ENCODE assay signal across 21 cellular contexts in the genomic region with DNA sequence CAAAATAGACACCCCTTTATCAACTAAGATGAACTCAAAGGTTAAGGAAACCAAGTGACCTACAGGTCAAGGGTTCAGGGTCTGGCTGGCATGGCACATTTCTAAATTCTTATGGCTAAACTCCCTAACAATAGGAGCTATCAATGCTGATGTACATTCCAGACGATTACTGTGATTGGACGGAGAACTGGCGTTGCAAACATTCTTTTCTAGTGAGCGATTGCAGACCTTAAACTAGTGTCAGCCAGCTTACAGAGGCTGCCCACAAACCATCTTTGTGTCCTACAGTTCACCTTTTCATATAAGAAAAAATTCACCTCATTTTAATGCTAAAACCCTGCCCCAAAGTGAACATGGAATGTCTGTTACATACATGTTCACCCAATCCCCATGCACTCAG.
"Had no signal": no experiment of that assay in that cellular context is flagged by ENCODE, and none has a peak within 500 bp of the region (broad histone marks: within the 10 kb centered on the region; RNA-seq: fewer than 3 reads in every experiment).

No MANE protein-coding gene starts in this region.

- H3K36me3 ChIP-seq: ascending aorta, breast epithelium, esophagus muscularis mucosa, left lung, right lobe of liver, tibial artery, WERI-Rb-1 had no signal

- H3K36me3 Mint-ChIP-seq: activated naive CD4-positive, alpha-beta T cell treated with anti-CD3 and anti-CD28 coated beads, Interleukin-2, amount 50 U/mL, for 72 hours; naive B cell had no signal

- H3K27ac Mint-ChIP-seq: activated naive CD4-positive, alpha-beta T cell treated with anti-CD3 and anti-CD28 coated beads, Interleukin-2, amount 50 U/mL, for 72 hours; activated T-cell treated with anti-CD3 and anti-CD28 coated beads, Interleukin-2, amount 50 U/mL, for 24 hours; activated T-helper 17 cell treated with anti-CD3 and anti-CD28 coated beads, Interleukin-2, amount 50 U/mL, for 72 hours; naive B cell; stimulated activated naive CD8-positive, alpha-beta T cell treated with anti-CD3 and anti-CD28 coated beads, Interleukin-15, Interleukin-2, amounts not matched to agents 100 ng/mL and 50 ng/mL, for 24 hours had no signal

- DNase-seq: activated CD4-positive, alpha-beta T cell treated with anti-CD3 and anti-CD28 coated beads for 1 hour; activated CD4-positive, alpha-beta T cell treated with anti-CD3 and anti-CD28 coated beads, Interleukin-2, amount 50 U/mL, for 1 hour; activated T-cell treated with anti-CD3 and anti-CD28 coated beads, Interleukin-2, amount 50 U/mL, for 24 hours; foreskin keratinocyte; kidney glomerular epithelial cell; left lung; naive B cell; posterior cingulate gyrus; right lobe of liver; stimulated activated CD4-positive, alpha-beta T cell treated with anti-CD3 and anti-CD28 coated beads, Interleukin-1b, Interleukin-23, amount 100 ng/mL, for 48 hours; tibial artery; WERI-Rb-1 had no signal

- H3K27me3 Mint-ChIP-seq: activated T-cell treated with anti-CD3 and anti-CD28 coated beads, Interleukin-2, amount 50 U/mL, for 24 hours; activated T-helper 17 cell treated with anti-CD3 and anti-CD28 coated beads, Interleukin-2, amount 50 U/mL, for 72 hours; naive B cell; stimulated activated naive CD8-positive, alpha-beta T cell treated with anti-CD3 and anti-CD28 coated beads, Interleukin-15, Interleukin-2, amounts not matched to agents 100 ng/mL and 50 ng/mL, for 24 hours had no signal

- H3K27ac ChIP-seq: ascending aorta, breast epithelium, coronary artery, esophagus muscularis mucosa, foreskin keratinocyte, left lung, right lobe of liver, skin epidermis, tibial artery, WERI-Rb-1 had no signal

- H3K4me3 Mint-ChIP-seq: activated T-cell treated with anti-CD3 and anti-CD28 coated beads, Interleukin-2, amount 50 U/mL, for 24 hours; activated T-helper 17 cell treated with anti-CD3 and anti-CD28 coated beads, Interleukin-2, amount 50 U/mL, for 72 hours; naive B cell; stimulated activated naive CD8-positive, alpha-beta T cell treated with anti-CD3 and anti-CD28 coated beads, Interleukin-15, Interleukin-2, amounts not matched to agents 100 ng/mL and 50 ng/mL, for 24 hours had no signal

- ATAC-seq: activated naive CD4-positive, alpha-beta T cell treated with anti-CD3 and anti-CD28 coated beads, Interleukin-2, amount 50 U/mL, for 72 hours; activated T-helper 17 cell treated with anti-CD3 and anti-CD28 coated beads, Interleukin-2, amount 50 U/mL, for 72 hours; foreskin keratinocyte; left lung; right lobe of liver had no signal

- H3K4me3 ChIP-seq: ascending aorta, breast epithelium, coronary artery, esophagus muscularis mucosa, left lung, lung, right lobe of liver, skin epidermis, tibial artery had no signal

- H3K9me3 Mint-ChIP-seq: activated T-cell treated with anti-CD3 and anti-CD28 coated beads, Interleukin-2, amount 50 U/mL, for 24 hours had no signal

- H3K9me3 ChIP-seq: ascending aorta, breast epithelium, esophagus muscularis mucosa, left lung, right lobe of liver, tibial artery had no signal

- H3K4me1 Mint-ChIP-seq: activated T-helper 17 cell treated with anti-CD3 and anti-CD28 coated beads, Interleukin-2, amount 50 U/mL, for 72 hours had no signal

- H3K4me1 ChIP-seq: ascending aorta, breast epithelium, esophagus muscularis mucosa, foreskin keratinocyte, left lung, right lobe of liver, tibial artery had no signal
